ENCODE assay signal across 1 cellular context in the genomic region with DNA sequence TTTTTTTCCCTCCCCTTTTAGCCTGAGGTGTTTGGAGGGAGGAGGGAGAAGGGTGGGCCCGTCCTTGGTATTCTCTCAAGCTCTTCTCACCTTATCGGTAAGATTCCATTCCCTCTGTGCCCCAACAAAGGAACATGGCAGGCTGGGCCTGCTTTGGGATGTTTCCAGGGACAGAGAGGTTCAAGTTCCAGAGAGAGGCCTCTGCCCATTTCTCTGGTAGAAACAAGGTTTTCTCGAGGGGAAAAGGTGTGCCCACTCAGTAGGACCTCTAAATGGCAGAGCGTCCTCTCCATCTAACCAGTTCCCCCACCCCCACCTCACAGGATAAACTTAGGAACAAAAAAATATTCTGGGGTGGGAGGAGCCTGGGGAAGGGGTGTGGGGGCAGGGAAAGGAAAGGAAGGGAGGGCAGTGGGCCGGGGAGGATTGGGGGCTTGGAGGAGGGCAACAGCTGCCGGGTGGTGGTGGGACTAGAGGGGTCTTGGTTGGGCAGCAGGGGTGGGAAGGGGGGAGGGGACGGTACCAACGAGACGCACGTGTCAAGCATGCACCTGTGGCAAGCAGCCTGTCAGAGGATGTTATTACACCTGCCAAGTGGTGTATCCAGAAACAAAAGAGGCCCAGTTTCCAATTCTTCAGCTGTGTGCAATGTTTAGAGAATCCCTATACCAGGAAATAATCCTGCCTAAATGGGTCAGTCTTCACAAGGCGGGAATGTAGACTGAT.
TF ChIP-seq lines count a peak whose summit lies in the region.

No MANE protein-coding gene starts in this region.

TF ChIP-seq in A549, 52 proteins besides CTCF, POLR2A, EP300 and RAD21 (continued from another document):
- TF ChIP-seq, protein P1, sequence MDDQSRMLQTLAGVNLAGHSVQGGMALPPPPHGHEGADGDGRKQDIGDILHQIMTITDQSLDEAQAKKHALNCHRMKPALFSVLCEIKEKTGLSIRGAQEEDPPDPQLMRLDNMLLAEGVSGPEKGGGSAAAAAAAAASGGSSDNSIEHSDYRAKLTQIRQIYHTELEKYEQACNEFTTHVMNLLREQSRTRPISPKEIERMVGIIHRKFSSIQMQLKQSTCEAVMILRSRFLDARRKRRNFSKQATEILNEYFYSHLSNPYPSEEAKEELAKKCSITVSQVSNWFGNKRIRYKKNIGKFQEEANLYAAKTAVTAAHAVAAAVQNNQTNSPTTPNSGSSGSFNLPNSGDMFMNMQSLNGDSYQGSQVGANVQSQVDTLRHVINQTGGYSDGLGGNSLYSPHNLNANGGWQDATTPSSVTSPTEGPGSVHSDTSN (IDR thresholded peaks at IDR 0.05) = peak; percentile 64
- TF ChIP-seq RNF2 (IDR thresholded peaks at IDR 0.05; ENCODE audit: borderline replicate concordance, low read depth) (no peak), NFE2L2 (conservative IDR thresholded peaks at IDR 0.05; ENCODE audit: low read length) (no peak), HEYL (CRISPR knock-in tag; IDR thresholded peaks at IDR 0.05) (no peak), SREBF2 (IDR thresholded peaks at IDR 0.05) (no peak), HOXB13 (CRISPR knock-in tag; IDR thresholded peaks at IDR 0.05; ENCODE audit: low read depth) (no peak), TFCP2L1 (CRISPR knock-in tag; IDR thresholded peaks at IDR 0.05) (0 out of 2 replicates have a peak, but pooled peaks have one; percentile 49), KDM1A (IDR thresholded peaks at IDR 0.05; ENCODE audit: low read depth) (no peak), KDM5A (IDR thresholded peaks at IDR 0.05) (no peak), JUN (IDR thresholded peaks at IDR 0.05) (peak in 1 of 2 experiments; percentile 55; a peak in 3 of 5 replicates), RFX5 (IDR thresholded peaks at IDR 0.05) (no peak), FOSB (CRISPR knock-in tag; IDR thresholded peaks at IDR 0.05) (peak; percentile 9; the same call in 1 of the 2 replicates), ESRRA (IDR thresholded peaks at IDR 0.05; ENCODE audit: borderline replicate concordance, low read length) (no peak), ZC3H11A (IDR thresholded peaks at IDR 0.05) (no peak)
- TF ChIP-seq, protein P2, sequence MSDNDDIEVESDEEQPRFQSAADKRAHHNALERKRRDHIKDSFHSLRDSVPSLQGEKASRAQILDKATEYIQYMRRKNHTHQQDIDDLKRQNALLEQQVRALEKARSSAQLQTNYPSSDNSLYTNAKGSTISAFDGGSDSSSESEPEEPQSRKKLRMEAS (IDR thresholded peaks at IDR 0.05) = 0 out of 2 replicates have a peak, but pooled peaks have one; percentile 49
- TF ChIP-seq, protein P3, sequence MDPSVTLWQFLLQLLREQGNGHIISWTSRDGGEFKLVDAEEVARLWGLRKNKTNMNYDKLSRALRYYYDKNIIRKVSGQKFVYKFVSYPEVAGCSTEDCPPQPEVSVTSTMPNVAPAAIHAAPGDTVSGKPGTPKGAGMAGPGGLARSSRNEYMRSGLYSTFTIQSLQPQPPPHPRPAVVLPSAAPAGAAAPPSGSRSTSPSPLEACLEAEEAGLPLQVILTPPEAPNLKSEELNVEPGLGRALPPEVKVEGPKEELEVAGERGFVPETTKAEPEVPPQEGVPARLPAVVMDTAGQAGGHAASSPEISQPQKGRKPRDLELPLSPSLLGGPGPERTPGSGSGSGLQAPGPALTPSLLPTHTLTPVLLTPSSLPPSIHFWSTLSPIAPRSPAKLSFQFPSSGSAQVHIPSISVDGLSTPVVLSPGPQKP (IDR thresholded peaks at IDR 0.05; ENCODE audit: low read depth, low read length) = no peak
TF ChIP-seq in A549: peak in this region for 9.
